ENCODE assay signal across 10 cellular contexts in the genomic region with DNA sequence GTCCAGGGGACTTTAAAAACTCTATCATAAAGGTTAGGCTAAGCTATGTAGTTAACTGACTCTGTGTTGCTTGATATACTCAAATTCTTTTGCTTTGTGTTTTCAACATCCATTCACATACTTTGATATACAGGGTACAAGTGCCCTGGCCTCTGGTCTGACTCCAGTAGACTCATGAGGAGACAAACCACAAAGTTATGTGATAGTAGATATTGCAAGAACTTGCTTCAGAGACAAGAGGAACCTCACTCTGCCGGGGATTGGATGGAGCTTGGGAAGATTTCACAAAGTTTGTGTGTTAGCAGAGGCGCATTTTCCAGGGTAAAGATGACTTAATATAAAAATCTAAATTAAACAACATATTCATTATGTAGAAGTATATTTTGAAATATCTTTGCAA. TPM values are rescaled to one million over a fixed set of nuclear protein-coding genes. Genes with fewer than 3 reads are reported as not detected.
DNase-seq lines count a peak whose midpoint lies in the region; ATAC-seq and TF ChIP-seq lines count a peak whose summit lies in the region.
"Had no signal": no experiment of that assay in that cellular context is flagged by ENCODE, and none has a peak within 500 bp of the region (broad histone marks: within the 10 kb centered on the region; RNA-seq: fewer than 3 reads in every experiment).

No MANE protein-coding gene starts in this region.

- H3K4me2 ChIP-seq in GM23338 = peak overlapping the region; percentile 87
- peak overlapping the region; percentile 84 for H3K4me2 ChIP-seq in OCI-LY1 (ENCODE audit: low read length)
- peak overlapping the region; percentile 87 for H3K4me2 ChIP-seq in smooth muscle cell

- H3K9ac ChIP-seq in OCI-LY1 (ENCODE audit: low read length) (peak overlapping the region; percentile 91), smooth muscle cell (ENCODE audit: low read depth) (peak overlapping the region; percentile 97)

- H3K27me3 Mint-ChIP-seq in GM23338 (ENCODE audit: insufficient read depth, low read depth, poor library complexity) = no peaks in the 10 kb centered on the region
- H3K27me3 Mint-ChIP-seq: T-cell had no signal

- DNase-seq in GM23338 (ENCODE audit: low spot score) (no peak), fibroblast of gingiva (ENCODE audit: low read depth) (peak; percentile 89), smooth muscle cell (lab: John Stamatoyannopoulos, UW; ENCODE audit: unreplicated experiment) (no peak), cerebellum (ENCODE audit: low spot score) (no peak), iPS-NIHi7 (ENCODE audit: extremely low spot score) (no peak), NCI-H2196 (lab: John Stamatoyannopoulos, UW; ENCODE audit: unreplicated experiment) (no peak)
- DNase-seq: activated naive CD4-positive, alpha-beta T cell treated with anti-CD3 and anti-CD28 coated beads, Interleukin-2, amount 10 ng/mL, durations not matched to agents 7 days and 5 days; stimulated activated CD4-positive, alpha-beta T cell treated with anti-CD3 and anti-CD28 coated beads, Interleukin-4, amount 100 ng/mL, for 24 hours; T-cell had no signal

- H3K27me3 ChIP-seq in GM23338 (ENCODE audit: insufficient read depth) = no peaks in the 10 kb centered on the region
- no peaks in the 10 kb centered on the region for H3K27me3 ChIP-seq in OCI-LY1 (ENCODE audit: insufficient read depth, low read length)
- no peaks in the 10 kb centered on the region for H3K27me3 ChIP-seq in smooth muscle cell (ENCODE audit: low read depth)

- H3F3A ChIP-seq in GM23338 (replicated peaks; ENCODE audit: low read depth) (no peaks in the 10 kb centered on the region), OCI-LY1 (ENCODE audit: insufficient read depth, low read length) (no peaks in the 10 kb centered on the region), smooth muscle cell (ENCODE audit: low read depth) (peaks cover 15% of the 10 kb centered on the region)

- 70% methylated on average over 2 of the region's 2 CpGs for WGBS in smooth muscle cell (ENCODE audit: low lambda C conversion rate)

- H4K20me1 ChIP-seq in GM23338 (replicated peaks; ENCODE audit: insufficient read depth) (no peaks in the 10 kb centered on the region), OCI-LY1 (ENCODE audit: insufficient read depth, low read length) (no peaks in the 10 kb centered on the region), smooth muscle cell (ENCODE audit: low read depth) (peaks cover 6% of the 10 kb centered on the region)

- no peak overlapping the region for H3K27ac Mint-ChIP-seq in GM23338
- H3K27ac Mint-ChIP-seq: activated naive CD4-positive, alpha-beta T cell treated with anti-CD3 and anti-CD28 coated beads, Interleukin-2, amount 10 ng/mL, durations not matched to agents 7 days and 5 days; T-cell had no signal

- H3K27ac ChIP-seq in GM23338 (ENCODE audit: low read depth) (no peak overlapping the region), OCI-LY1 (ENCODE audit: low read depth, low read length, poor library complexity, severe bottlenecking) (no peak overlapping the region), smooth muscle cell (ENCODE audit: low read depth) (peak overlapping the region; percentile 98)

- TF ChIP-seq CTCF in GM23338 (conservative IDR thresholded peaks at IDR 0.05; ENCODE audit: low read depth in 2 of 2) = no peak
- TF ChIP-seq CTCF in OCI-LY1 (IDR thresholded peaks at IDR 0.05; ENCODE audit: low read length) = no peak
- no peak for TF ChIP-seq CTCF in smooth muscle cell (IDR thresholded peaks at IDR 0.05; ENCODE audit: borderline replicate concordance, insufficient read depth, poor library complexity, severe bottlenecking)

- H3K36me3 ChIP-seq in GM23338 (ENCODE audit: insufficient read depth) = no peaks in the 10 kb centered on the region; the same call in 1 of the 2 replicates
- H3K36me3 ChIP-seq in OCI-LY1 (ENCODE audit: insufficient read depth, low read length) = peaks cover 4% of the 10 kb centered on the region; the same call in 1 of the 2 replicates
- H3K36me3 ChIP-seq in smooth muscle cell (ENCODE audit: low read depth) = no peaks in the 10 kb centered on the region

- peaks cover 14% of the 10 kb centered on the region for H3K4me1 ChIP-seq in GM23338 (ENCODE audit: insufficient read depth)
- H3K4me1 ChIP-seq in OCI-LY1 (ENCODE audit: insufficient read depth, low read length, severe bottlenecking) = peaks cover 22% of the 10 kb centered on the region
- peaks cover 20% of the 10 kb centered on the region for H3K4me1 ChIP-seq in smooth muscle cell (ENCODE audit: low read depth)

- H3K4me3 ChIP-seq in GM23338 (peak overlapping the region; percentile 59), OCI-LY1 (ENCODE audit: low read depth, low read length, poor library complexity, severe bottlenecking) (peak overlapping the region; percentile 91), smooth muscle cell (peak overlapping the region; percentile 66)

- H3K9me2 ChIP-seq in GM23338 (ENCODE audit: insufficient read depth) (no peaks in the 10 kb centered on the region), OCI-LY1 (ENCODE audit: low read depth, low read length) (no peaks in the 10 kb centered on the region)

- H2AFZ ChIP-seq in GM23338 = no peak overlapping the region
- H2AFZ ChIP-seq in OCI-LY1 (ENCODE audit: low read length) = no peak overlapping the region
- H2AFZ ChIP-seq in smooth muscle cell (ENCODE audit: low read depth) = no peak overlapping the region

- H3K4me1 Mint-ChIP-seq in GM23338 = peaks cover 2% of the 10 kb centered on the region; the same call in 1 of the 3 replicates

- no peak overlapping the region for H3K4me3 Mint-ChIP-seq in GM23338
- H3K4me3 Mint-ChIP-seq: activated naive CD4-positive, alpha-beta T cell treated with anti-CD3 and anti-CD28 coated beads, Interleukin-2, amount 10 ng/mL, durations not matched to agents 7 days and 5 days; T-cell had no signal

- H3K79me2 ChIP-seq in GM23338 (replicated peaks; ENCODE audit: insufficient read depth) (peaks cover 60% of the 10 kb centered on the region), OCI-LY1 (ENCODE audit: insufficient read depth, low read length) (peaks cover 20% of the 10 kb centered on the region), smooth muscle cell (ENCODE audit: low read depth) (peaks cover 56% of the 10 kb centered on the region)

- H3K9me3 ChIP-seq in OCI-LY1 (ENCODE audit: low read length) = no peaks in the 10 kb centered on the region
- no peaks in the 10 kb centered on the region for H3K9me3 ChIP-seq in smooth muscle cell (replicated peaks; ENCODE audit: low read depth)

- H3K36me3 Mint-ChIP-seq in GM23338 (ENCODE audit: low read depth) = peaks cover 3% of the 10 kb centered on the region; the same call in 2 of the 3 replicates

- H3K9me3 Mint-ChIP-seq in GM23338 = no peaks in the 10 kb centered on the region
- H3K9me3 Mint-ChIP-seq: activated naive CD4-positive, alpha-beta T cell treated with anti-CD3 and anti-CD28 coated beads, Interleukin-2, amount 10 ng/mL, durations not matched to agents 7 days and 5 days; T-cell had no signal

- ATAC-seq in GM23338 = no peak
- ATAC-seq: T-cell had no signal

RNA-seq across cellular contexts. Expression of gene GORAB, which starts 1.4 kb away (rescaled TPM):
- 11.6 and 21.1 TPM in 2 replicates for total RNA-seq in GM23338 (2014; rRNA removed; shearing (Covaris generic))
- 10.4 and 10.9 TPM in 2 replicates for polyA plus RNA-seq in GM23338 (2016; fragmentation: Nextera tagmentation; extraction: Ambion mirVana)
- total RNA-seq in smooth muscle cell = 13.8 and 17.6 TPM in 2 replicates
- polyA plus RNA-seq in smooth muscle cell = 4.5 and 5.7 TPM in 2 replicates
- total RNA-seq in cerebellum = 18.6 TPM
